2 cellular contexts compared by ENCODE assay signal in the genomic region with DNA sequence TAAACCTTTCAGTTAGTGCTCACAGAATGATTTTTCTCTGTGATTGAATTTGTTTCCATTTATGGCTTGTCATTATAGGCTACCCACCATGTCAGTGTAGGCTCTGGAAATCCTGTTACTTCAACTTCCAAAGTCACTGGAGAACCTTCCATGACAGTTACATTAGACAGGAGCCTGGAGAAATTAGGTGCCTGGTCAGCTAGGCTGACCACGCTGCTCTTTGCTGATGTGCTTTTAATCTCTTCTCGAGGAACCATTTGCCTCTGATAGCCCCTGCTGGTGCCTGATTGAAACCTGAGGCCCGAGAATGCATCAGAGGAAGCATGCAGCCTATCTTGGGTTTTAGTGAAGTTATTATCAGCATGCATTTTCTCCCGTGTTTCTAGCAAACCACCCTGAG.
A peak's percentile ranks its signal among the peaks of the same experiment; 100 is the strongest.
TF ChIP-seq lines count a peak whose summit lies in the region.

No MANE protein-coding gene starts in this region.

TF ChIP-seq in GM23338, 12 proteins besides CTCF, POLR2A, EP300 and RAD21:
- TF ChIP-seq, protein P1, sequence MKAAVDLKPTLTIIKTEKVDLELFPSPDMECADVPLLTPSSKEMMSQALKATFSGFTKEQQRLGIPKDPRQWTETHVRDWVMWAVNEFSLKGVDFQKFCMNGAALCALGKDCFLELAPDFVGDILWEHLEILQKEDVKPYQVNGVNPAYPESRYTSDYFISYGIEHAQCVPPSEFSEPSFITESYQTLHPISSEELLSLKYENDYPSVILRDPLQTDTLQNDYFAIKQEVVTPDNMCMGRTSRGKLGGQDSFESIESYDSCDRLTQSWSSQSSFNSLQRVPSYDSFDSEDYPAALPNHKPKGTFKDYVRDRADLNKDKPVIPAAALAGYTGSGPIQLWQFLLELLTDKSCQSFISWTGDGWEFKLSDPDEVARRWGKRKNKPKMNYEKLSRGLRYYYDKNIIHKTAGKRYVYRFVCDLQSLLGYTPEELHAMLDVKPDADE (IDR thresholded peaks at IDR 0.05): no peak
- TF ChIP-seq STAT1 (IDR thresholded peaks at IDR 0.05; ENCODE audit: unreplicated experiment) (no peak), EZH2 (IDR thresholded peaks at IDR 0.05; ENCODE audit: low read depth, unreplicated experiment) (no peak)
TF ChIP-seq in GM23338: peak in this region for 0.

TF ChIP-seq in H1, 55 proteins besides CTCF, POLR2A, EP300 and RAD21:
- TF ChIP-seq, protein P2, sequence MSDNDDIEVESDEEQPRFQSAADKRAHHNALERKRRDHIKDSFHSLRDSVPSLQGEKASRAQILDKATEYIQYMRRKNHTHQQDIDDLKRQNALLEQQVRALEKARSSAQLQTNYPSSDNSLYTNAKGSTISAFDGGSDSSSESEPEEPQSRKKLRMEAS (IDR thresholded peaks at IDR 0.05): no peak
- TF ChIP-seq NANOG (IDR thresholded peaks at IDR 0.05; ENCODE audit: insufficient read depth, low read depth, low read length, poor library complexity, severe bottlenecking) (peak; percentile 5), TEAD4 (IDR thresholded peaks at IDR 0.05; ENCODE audit: low read depth, low read length) (no peak)
TF ChIP-seq in H1: peak in this region for 1.
